8 cellular contexts compared by ENCODE assay signal in the genomic region with DNA sequence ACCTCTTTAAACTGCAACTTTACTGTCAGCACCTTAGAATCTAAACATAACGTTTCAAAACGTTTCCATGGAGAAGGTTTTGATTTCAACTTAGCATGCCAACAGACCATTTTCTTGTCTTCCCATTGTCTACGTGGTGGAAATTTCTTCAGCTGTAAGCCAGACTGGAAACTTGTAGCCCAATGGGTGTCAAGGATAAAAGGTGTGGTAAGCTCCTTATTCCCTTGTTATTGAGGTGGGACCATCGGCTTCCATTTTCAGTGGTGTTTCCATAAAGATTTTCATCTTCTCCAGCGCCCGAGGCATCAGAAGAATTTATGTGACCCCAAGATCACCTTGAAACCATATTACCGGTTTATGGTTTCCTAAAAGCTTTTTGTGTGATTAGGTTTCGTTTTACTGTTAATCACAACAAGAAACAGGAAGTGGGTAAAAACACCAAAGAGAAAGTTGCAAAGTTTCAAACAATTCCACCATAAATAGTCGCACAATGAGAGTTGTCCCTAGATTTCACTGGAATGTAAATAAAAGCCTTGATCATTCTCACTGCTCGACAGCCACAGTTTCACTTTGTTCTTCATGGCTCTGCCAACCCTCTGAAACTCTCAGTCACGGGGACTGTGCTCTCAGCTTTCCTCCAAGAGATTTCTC.
DNase-seq lines count a peak whose midpoint lies in the region; ATAC-seq and FAIRE-seq lines count a peak whose summit lies in the region.

No MANE protein-coding gene starts in this region.

- peak overlapping the region; percentile 36 to 70 (median 50) for H3K9ac ChIP-seq in skeletal muscle tissue (ENCODE audit: low read depth in 1 of 3, low read length in 3 of 3)

- H3K36me3 Mint-ChIP-seq in activated T-helper 1 cell treated with anti-CD3 and anti-CD28 coated beads, Interleukin-12 subunit alpha, Interleukin-12 subunit beta, Interleukin-2, Interleukin-4 antibody, amounts not matched to agents 30 ng/mL and 10 ng/mL and 1 ng/mL, durations not matched to agents 14 hours and 24 hours and 36 hours (ENCODE audit: low read depth): peaks cover 3% of the 10 kb centered on the region

- no peaks in the 10 kb centered on the region for H3K4me1 ChIP-seq in skeletal muscle tissue (ENCODE audit: control insufficient read depth in 3 of 3, insufficient read depth in 3 of 3, low read length in 3 of 3)

- no peaks in the 10 kb centered on the region for H3K9me3 Mint-ChIP-seq in activated T-helper 1 cell treated with anti-CD3 and anti-CD28 coated beads, Interleukin-12 subunit alpha, Interleukin-12 subunit beta, Interleukin-2, Interleukin-4 antibody, amounts not matched to agents 30 ng/mL and 10 ng/mL and 1 ng/mL, durations not matched to agents 14 hours and 24 hours and 36 hours

- intact Hi-C loops in activated T-helper 1 cell treated with anti-CD3 and anti-CD28 coated beads, Interleukin-12 subunit alpha, Interleukin-12 subunit beta, Interleukin-2, Interleukin-4 antibody, amounts not matched to agents 30 ng/mL and 10 ng/mL and 1 ng/mL, durations not matched to agents 14 hours and 24 hours and 36 hours (cut with micrococcal nuclease): loop anchor here (1.0 kb wide), 4 partner anchors 63 to 366 kb away; partner anchors contain the start of gene CD2AP
- intact Hi-C loops in left cardiac atrium (cut with DNase I): loop anchor here (1.0 to 10.0 kb wide), 4 partner anchors 58 to 366 kb away; no protein-coding TSS in a partner anchor

- H3K4me3 Mint-ChIP-seq in activated T-helper 1 cell treated with anti-CD3 and anti-CD28 coated beads, Interleukin-12 subunit alpha, Interleukin-12 subunit beta, Interleukin-2, Interleukin-4 antibody, amounts not matched to agents 30 ng/mL and 10 ng/mL and 1 ng/mL, durations not matched to agents 14 hours and 24 hours and 36 hours: peak overlapping the region; percentile 77

- peaks cover 19% of the 10 kb centered on the region for H3K27me3 Mint-ChIP-seq in activated T-helper 1 cell treated with anti-CD3 and anti-CD28 coated beads, Interleukin-12 subunit alpha, Interleukin-12 subunit beta, Interleukin-2, Interleukin-4 antibody, amounts not matched to agents 30 ng/mL and 10 ng/mL and 1 ng/mL, durations not matched to agents 14 hours and 24 hours and 36 hours (ENCODE audit: insufficient read depth)

- H3K4me1 Mint-ChIP-seq in activated T-helper 1 cell treated with anti-CD3 and anti-CD28 coated beads, Interleukin-12 subunit alpha, Interleukin-12 subunit beta, Interleukin-2, Interleukin-4 antibody, amounts not matched to agents 30 ng/mL and 10 ng/mL and 1 ng/mL, durations not matched to agents 14 hours and 24 hours and 36 hours (ENCODE audit: low read depth): peaks cover 20% of the 10 kb centered on the region

- H3K9me3 ChIP-seq in skeletal muscle tissue (ENCODE audit: control insufficient read depth in 3 of 3, low read length in 3 of 3): no peaks in the 10 kb centered on the region

- H3K36me3 ChIP-seq in skeletal muscle tissue (ENCODE audit: control insufficient read depth in 3 of 3, insufficient read depth in 3 of 3, low read length in 3 of 3): no peaks in the 10 kb centered on the region

- DNase-seq in HTR-8/SVneo (ENCODE audit: insufficient read length, low spot score): no peak
- peak; percentile 3 for DNase-seq in activated T-helper 1 cell treated with anti-CD3 and anti-CD28 coated beads, Interleukin-12 subunit alpha, Interleukin-12 subunit beta, Interleukin-2, Interleukin-4 antibody, amounts not matched to agents 30 ng/mL and 10 ng/mL and 1 ng/mL, durations not matched to agents 14 hours and 24 hours and 36 hours (ENCODE audit: low spot score)
- no peak for DNase-seq in left cardiac atrium
- no peak for DNase-seq in SHP77 treated with DMSO at 0.1 percent for 48 hours (lab: John Stamatoyannopoulos, UW)
- DNase-seq in NCI-H345 (lab: John Stamatoyannopoulos, UW): no peak

- H3K27me3 ChIP-seq in skeletal muscle tissue (ENCODE audit: control insufficient read depth in 3 of 3, insufficient read depth in 3 of 3, low read length in 3 of 3): no peaks in the 10 kb centered on the region

- H3K4me3 ChIP-seq in GM08714 (ENCODE audit: low read length): peak overlapping the region; percentile 91
- peak overlapping the region; percentile 59 to 77 (median 69) for H3K4me3 ChIP-seq in skeletal muscle tissue (ENCODE audit: low read length in 3 of 3)

- ATAC-seq in GM21528 (IDR thresholded peaks at IDR 0.05; ENCODE audit: low FRiP score, unreplicated experiment) (peak; percentile 70), left cardiac atrium (peak; percentile 41 to 60)

- peak; percentile 49 for FAIRE-seq in HTR-8/SVneo (lab: Jason Lieb, UNC)

- peak overlapping the region; percentile 62 for H3K27ac Mint-ChIP-seq in activated T-helper 1 cell treated with anti-CD3 and anti-CD28 coated beads, Interleukin-12 subunit alpha, Interleukin-12 subunit beta, Interleukin-2, Interleukin-4 antibody, amounts not matched to agents 30 ng/mL and 10 ng/mL and 1 ng/mL, durations not matched to agents 14 hours and 24 hours and 36 hours

- peak overlapping the region; percentile 33 for H3K27ac ChIP-seq in skeletal muscle tissue (ENCODE audit: low read depth, low read length)
